8 cellular contexts compared by ENCODE assay signal in genomic region chr4:185424905-185425599, GRCh38. TPM values are rescaled to one million over a fixed set of nuclear protein-coding genes. Genes with fewer than 3 reads are reported as not detected.
DNase-seq lines count a peak whose midpoint lies in the region; ATAC-seq and TF ChIP-seq lines count a peak whose summit lies in the region.

No MANE protein-coding gene starts in this region.

- H3K4me1 Mint-ChIP-seq in T-helper 1 cell treated with Interleukin-12 subunit alpha and Interleukin-12 subunit beta and Interleukin-4 antibody, amounts not matched to agents 30 μg/mL and 1 μg/mL, for 36 hours (ENCODE audit: low read depth), result peaks cover 27% of the 10 kb centered on the region
- H3K4me1 Mint-ChIP-seq in naive B cell, result peaks cover 23 to 35% (median 31%) of the 10 kb centered on the region in 3 donors

- H3K27me3 Mint-ChIP-seq in T-helper 1 cell treated with Interleukin-12 subunit alpha and Interleukin-12 subunit beta and Interleukin-4 antibody, amounts not matched to agents 30 μg/mL and 1 μg/mL, for 36 hours (ENCODE audit: low read depth), result peaks cover 12% of the 10 kb centered on the region
- H3K27me3 Mint-ChIP-seq in naive B cell, result peaks cover 0 to 20% (median 0%) of the 10 kb centered on the region in 3 donors

- peak; percentile 61 to 68 for DNase-seq in erythroblast (lab: John Stamatoyannopoulos, UW)
- DNase-seq in naive B cell, result peak; percentile 14
- no peak for DNase-seq in T-helper 9 cell
- DNase-seq in NCI-H1694 treated with DMSO at 0.1 percent for 48 hours (lab: John Stamatoyannopoulos, UW), result no peak

- peak; percentile 3 for ATAC-seq in HG02852 (IDR thresholded peaks at IDR 0.05; ENCODE audit: unreplicated experiment)
- ATAC-seq in naive B cell (ENCODE audit: low read depth in 2 of 2), result no peak
- no peak for ATAC-seq in HG02840 (IDR thresholded peaks at IDR 0.05; ENCODE audit: low FRiP score, unreplicated experiment)

- H3K4me3 Mint-ChIP-seq in T-helper 1 cell treated with Interleukin-12 subunit alpha and Interleukin-12 subunit beta and Interleukin-4 antibody, amounts not matched to agents 30 μg/mL and 1 μg/mL, for 36 hours, result peak overlapping the region; percentile 88
- peak overlapping the region; percentile 78 to 97 (median 90) for H3K4me3 Mint-ChIP-seq in naive B cell

- no peak for TF ChIP-seq POLR2A in erythroblast (IDR thresholded peaks at IDR 0.05; ENCODE audit: low read length)

- TF ChIP-seq CTCF in GM12875 (IDR thresholded peaks at IDR 0.05; ENCODE audit: borderline replicate concordance, insufficient read depth, low read depth, low read length), result no peak

- peak overlapping the region; percentile 88 for H3K27ac Mint-ChIP-seq in T-helper 1 cell treated with Interleukin-12 subunit alpha and Interleukin-12 subunit beta and Interleukin-4 antibody, amounts not matched to agents 30 μg/mL and 1 μg/mL, for 36 hours
- peak overlapping the region; percentile 95 to 100 (median 100) for H3K27ac Mint-ChIP-seq in naive B cell

- peaks cover 13% of the 10 kb centered on the region for H3K36me3 Mint-ChIP-seq in T-helper 1 cell treated with Interleukin-12 subunit alpha and Interleukin-12 subunit beta and Interleukin-4 antibody, amounts not matched to agents 30 μg/mL and 1 μg/mL, for 36 hours (ENCODE audit: low read depth)
- H3K36me3 Mint-ChIP-seq in naive B cell, result peaks cover 9 to 11% of the 10 kb centered on the region in 2 donors

- H3K4me3 ChIP-seq in GM12875 (ENCODE audit: low read depth, low read length), result peak overlapping the region; percentile 95

- no peaks in the 10 kb centered on the region for H3K9me3 Mint-ChIP-seq in T-helper 1 cell treated with Interleukin-12 subunit alpha and Interleukin-12 subunit beta and Interleukin-4 antibody, amounts not matched to agents 30 μg/mL and 1 μg/mL, for 36 hours
- no peaks in the 10 kb centered on the region for H3K9me3 Mint-ChIP-seq in naive B cell

RNA-seq across cellular contexts. Expression of gene UFSP2, which starts 0.7 kb away (rescaled TPM):
- 10 to 100 TPM; 21.3 to 40.1 (median 32.3) TPM for polyA plus RNA-seq in naive B cell (ENCODE audit: low read depth in 6 of 6)

RNA-seq across cellular contexts. Expression of gene ANKRD37, which starts 28.4 kb away (rescaled TPM):
- polyA plus RNA-seq in naive B cell (ENCODE audit: low read depth in 6 of 6), result 10 to 100 TPM; 13.7 to 21.5 (median 16.3) TPM

RNA-seq across cellular contexts. Expression of gene LRP2BP, which starts 29.3 kb away (rescaled TPM):
- polyA plus RNA-seq in naive B cell (ENCODE audit: low read depth in 6 of 6), result 1 to 10 TPM in 1 of 6 donors, under 1 TPM in 5; 0.42 to 1.1 (median 0.95) TPM

RNA-seq across cellular contexts. Expression of gene CCDC110, which starts 46.5 kb away (rescaled TPM):
- under 1 TPM in 2 of 6 donors, not detected in 4; 0.16 to 0.92 TPM for polyA plus RNA-seq in naive B cell (ENCODE audit: low read depth in 6 of 6)

Comparison
In these comparisons a context has a peak if more than half of its experiments do, and no peak if none do; other contexts are left out.
1. DNase-seq: peak in erythroblast (2 of 2) and naive B cell (single experiment); none in T-helper 9 cell (single experiment) and NCI-H1694 treated with DMSO at 0.1 percent for 48 hours (single experiment).